14 cellular contexts compared by ENCODE assay signal in genomic region chr11:73186294-73186850, GRCh38. TPM values are rescaled to one million over a fixed set of nuclear protein-coding genes. Genes with fewer than 3 reads are reported as not detected.
DNase-seq lines count a peak whose midpoint lies in the region; ATAC-seq and TF ChIP-seq lines count a peak whose summit lies in the region.
"Had no signal": no experiment of that assay in that cellular context is flagged by ENCODE, and none has a peak within 500 bp of the region (broad histone marks: within the 10 kb centered on the region; RNA-seq: fewer than 3 reads in every experiment).

No MANE protein-coding gene starts in this region.

- intact Hi-C loops in gastrocnemius medialis (cut with DNase I; ENCODE audit: low total_unique reads) = loop anchor here (5.0 kb wide), 1 partner anchor 146 kb away; no protein-coding TSS in a partner anchor

- in situ Hi-C loops in gastrocnemius medialis (cut with MboI; ENCODE audit: low sequenced_read_pairs in 4 of 4) (loop anchor here (5.0 to 25.0 kb wide), 5 partner anchors 56 to 474 kb away; no protein-coding TSS in a partner anchor), GM13976 (cut with MboI; ENCODE audit: low sequenced_read_pairs, unreplicated experiment) (no loop called here)

- TF ChIP-seq POLR2A in NB4 (IDR thresholded peaks at IDR 0.05; ENCODE audit: extremely low read depth, insufficient read length) (no peak), gastrocnemius medialis (IDR thresholded peaks at IDR 0.05) (no peak)

- no peaks in the 10 kb centered on the region for H3K27me3 ChIP-seq in gastrocnemius medialis

- TF ChIP-seq CTCF in NB4 (IDR thresholded peaks at IDR 0.05; ENCODE audit: low read depth, low read length) (no peak), coronary artery (IDR thresholded peaks at IDR 0.05) (no peak), gastrocnemius medialis (IDR thresholded peaks at IDR 0.05 in 4 of 5, conservative IDR thresholded peaks at IDR 0.05 in 1 of 5) (no peak), GM13976 (IDR thresholded peaks at IDR 0.05; ENCODE audit: borderline replicate concordance, control extremely low read depth, extremely low read depth, insufficient read depth, missing control alignments) (no peak)

- peaks cover 35 to 47% of the 10 kb centered on the region in 2 donors for H3K4me1 ChIP-seq in gastrocnemius medialis

- no peaks in the 10 kb centered on the region for H3K9me3 ChIP-seq in gastrocnemius medialis
- H3K9me3 ChIP-seq: gastroesophageal sphincter had no signal

- H3K4me3 ChIP-seq in NB4 (ENCODE audit: low read depth, low read length) (peak overlapping the region; percentile 73), coronary artery (peak overlapping the region; percentile 38), gastrocnemius medialis (no peak overlapping the region)
- H3K4me3 ChIP-seq: gastroesophageal sphincter, GM23338 had no signal

- peak; percentile 15 for DNase-seq in DMS79 (lab: John Stamatoyannopoulos, UW)
- DNase-seq in NB4 (ENCODE audit: low read depth) = peak; percentile 80
- DNase-seq in coronary artery (ENCODE audit: low spot score) = no peak
- DNase-seq in gastrocnemius medialis = no peak
- DNase-seq in SIG-M5 treated with dmso at 0.1 percent for 504 hours (lab: John Stamatoyannopoulos, UW; ENCODE audit: unreplicated experiment) = no peak
- no peak for DNase-seq in GM13976 (ENCODE audit: low spot score)
- DNase-seq in cerebellar cortex (ENCODE audit: low spot score) = no peak
- DNase-seq in NCI-H1092 treated with DMSO at 0.1 percent for 48 hours (lab: John Stamatoyannopoulos, UW) = no peak
- DNase-seq: CD4-positive, alpha-beta memory T cell; NCI-H187; stimulated activated CD4-positive, alpha-beta T cell treated with anti-CD3 and anti-CD28 coated beads, Interleukin-1b, Interleukin-23, amount 100 ng/mL, for 48 hours; stimulated activated naive CD4-positive, alpha-beta T cell treated with Interleukin-2 at 50 U/mL for 16 hours had no signal

- peak overlapping the region; percentile 82 for H3K27ac ChIP-seq in coronary artery
- H3K27ac ChIP-seq in gastrocnemius medialis = peak overlapping the region; percentile 53 to 79 (median 70)
- H3K27ac ChIP-seq: gastroesophageal sphincter had no signal

- ATAC-seq in gastrocnemius medialis = peak; percentile 8 to 18

- no peaks in the 10 kb centered on the region for H3K36me3 ChIP-seq in gastrocnemius medialis
- H3K36me3 ChIP-seq: gastroesophageal sphincter had no signal

RNA-seq across cellular contexts. Expression of gene P2RY2, which starts 31.7 kb away (rescaled TPM):
- 10 to 100 TPM; 21.8 to 52.6 (median 44.5) TPM for total RNA-seq in gastrocnemius medialis
- total RNA-seq: CD4-positive, alpha-beta memory T cell had no signal

RNA-seq across cellular contexts. Expression of gene FCHSD2, which starts 44.3 kb away (rescaled TPM):
- 1 to 10 TPM; 5.6 to 10.0 (median 8.0) TPM for total RNA-seq in gastrocnemius medialis

Comparison
In these comparisons a context has a peak if more than half of its experiments do, and no peak if none do; other contexts are left out.
1. DNase-seq: peak in DMS79 (single experiment) and NB4 (single experiment); none in coronary artery (single experiment), gastrocnemius medialis (0 of 2), SIG-M5 treated with dmso at 0.1 percent for 504 hours (single experiment), GM13976 (single experiment), cerebellar cortex (single experiment) and NCI-H1092 treated with DMSO at 0.1 percent for 48 hours (single experiment).
2. H3K4me3 ChIP-seq: peak in NB4 (single experiment) and coronary artery (single experiment); none in gastrocnemius medialis (0 of 4).